ENCODE assay signal across 7 cellular contexts in the genomic region with DNA sequence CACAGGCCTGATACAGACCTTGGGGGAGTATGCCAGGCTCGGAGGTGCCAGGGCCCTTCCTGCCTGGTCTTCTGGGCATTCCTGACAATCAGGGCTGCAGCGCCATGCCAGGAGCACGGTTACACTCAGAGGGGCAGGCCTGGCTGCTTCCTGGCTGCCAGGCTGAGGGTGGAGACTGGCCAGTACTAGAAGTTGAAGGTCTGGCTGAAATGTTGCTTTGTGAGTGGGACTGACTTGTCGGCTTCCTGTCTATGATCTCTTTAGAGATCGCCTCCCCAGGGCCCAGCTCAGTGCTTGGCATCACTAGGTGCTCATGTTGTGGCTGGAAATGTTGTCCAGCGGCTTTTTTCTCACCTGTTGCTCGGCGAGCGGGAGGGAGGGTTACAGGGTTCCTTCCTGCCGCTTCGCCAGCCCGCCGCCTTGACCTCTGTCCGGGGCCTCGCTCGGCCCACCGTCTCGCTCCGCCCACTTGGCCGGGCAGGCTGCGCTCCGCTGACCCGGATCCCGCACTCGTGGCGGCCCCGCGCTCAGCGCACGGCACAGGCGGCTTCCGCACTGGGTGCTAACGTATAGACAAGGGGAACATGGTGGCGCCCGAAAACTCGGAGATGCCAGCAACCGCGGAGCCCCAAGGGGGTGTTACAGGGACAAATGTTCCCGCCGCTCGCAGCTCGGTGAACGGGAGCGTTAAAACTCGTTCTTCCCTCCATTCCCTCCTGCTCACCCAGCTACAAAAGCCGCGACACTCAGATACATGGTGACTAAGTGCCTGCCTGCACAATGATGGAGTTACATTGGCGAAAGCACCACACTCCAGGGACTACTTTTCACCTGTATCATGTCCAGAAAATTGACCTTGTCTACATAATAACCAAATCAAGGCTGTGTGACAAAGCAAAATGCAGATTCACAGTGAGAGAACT. TPM values are rescaled to one million over a fixed set of nuclear protein-coding genes. Genes with fewer than 3 reads are reported as not detected.
DNase-seq lines count a peak whose midpoint lies in the region; ATAC-seq and TF ChIP-seq lines count a peak whose summit lies in the region.

No MANE protein-coding gene starts in this region.

- CTCF ChIA-PET in activated B cell treated with CpG ODN at 0.5 μM for 24 hours (lab: Charles Lee), result interaction anchor here (2.0 kb wide), 1 partner anchor 25 kb away, joined by 7 read pairs; no protein-coding TSS in a partner anchor

- H3K36me3 ChIP-seq in GM23338 (ENCODE audit: insufficient read depth) (peaks cover 5% of the 10 kb centered on the region; the same call in 1 of the 2 replicates), rectal smooth muscle tissue (ENCODE audit: control insufficient read depth, insufficient read depth, low read length) (peaks cover 5% of the 10 kb centered on the region)

- no peaks in the 10 kb centered on the region for H3K79me2 ChIP-seq in GM23338 (replicated peaks; ENCODE audit: insufficient read depth)

- H3K4me3 Mint-ChIP-seq in GM23338 (peak overlapping the region; percentile 68), activated B cell treated with CpG ODN at 0.5 μM for 24 hours (peak overlapping the region; percentile 85)

- H3K27me3 Mint-ChIP-seq in GM23338 (ENCODE audit: insufficient read depth, low read depth, poor library complexity) (peaks cover 2% of the 10 kb centered on the region), activated B cell treated with CpG ODN at 0.5 μM for 24 hours (no peaks in the 10 kb centered on the region)

- peaks cover 12% of the 10 kb centered on the region; the same call in 1 of the 2 replicates for H3F3A ChIP-seq in GM23338 (replicated peaks; ENCODE audit: low read depth)

- no peaks in the 10 kb centered on the region for H3K9me2 ChIP-seq in GM23338 (ENCODE audit: insufficient read depth)

- H3K27ac ChIP-seq in GM23338 (ENCODE audit: low read depth), result no peak overlapping the region
- H3K27ac ChIP-seq in rectal smooth muscle tissue (ENCODE audit: low read depth, low read length), result no peak overlapping the region

- H3K4me1 ChIP-seq in GM23338 (ENCODE audit: insufficient read depth) (peaks cover 4% of the 10 kb centered on the region), rectal smooth muscle tissue (ENCODE audit: control insufficient read depth, insufficient read depth, low read length) (peaks cover 5% of the 10 kb centered on the region)

- DNase-seq in GM13977 (ENCODE audit: low spot score) (peak; percentile 70), GM23338 (ENCODE audit: low spot score) (peak; percentile 78), activated B cell treated with CpG ODN at 0.5 μM for 24 hours (peak; percentile 40), Right ventricle myocardium superior (peak; percentile 79), DMS114 treated with DMSO at 0.1 percent for 48 hours (lab: John Stamatoyannopoulos, UW; ENCODE audit: unreplicated experiment) (no peak)

- H3K27me3 ChIP-seq in GM23338 (ENCODE audit: insufficient read depth), result no peaks in the 10 kb centered on the region
- no peaks in the 10 kb centered on the region for H3K27me3 ChIP-seq in rectal smooth muscle tissue (ENCODE audit: control insufficient read depth, insufficient read depth, low read length)

- H3K4me1 Mint-ChIP-seq in GM23338 (peaks cover 5% of the 10 kb centered on the region), activated B cell treated with CpG ODN at 0.5 μM for 24 hours (peaks cover 25% of the 10 kb centered on the region)

- TF ChIP-seq CTCF in GM13977 (IDR thresholded peaks at IDR 0.05; ENCODE audit: extremely low read depth, insufficient read depth, missing control alignments), result no peak
- no peak for TF ChIP-seq CTCF in GM23338 (conservative IDR thresholded peaks at IDR 0.05; ENCODE audit: low read depth in 2 of 2)
- no peak for TF ChIP-seq CTCF in activated B cell treated with CpG ODN at 0.5 μM for 24 hours (IDR thresholded peaks at IDR 0.05)

- intact Hi-C loops in activated B cell treated with CpG ODN at 0.5 μM for 24 hours (cut with micrococcal nuclease), result loop anchor here (1.0 to 5.0 kb wide), 2 partner anchors 22 to 48 kb away; no protein-coding TSS in a partner anchor
- intact Hi-C loops in Right ventricle myocardium superior (cut with DNase I), result no loop called here

- in situ Hi-C loops in GM13977 (cut with MboI; ENCODE audit: low pct_unique_long_range_greater_than_20kb, low sequenced_read_pairs, unreplicated experiment), result no loop called here

- H3K27ac Mint-ChIP-seq in GM23338, result no peak overlapping the region
- H3K27ac Mint-ChIP-seq in activated B cell treated with CpG ODN at 0.5 μM for 24 hours, result peak overlapping the region; percentile 57

- H2AFZ ChIP-seq in GM23338, result peak overlapping the region; percentile 82; the same call in 1 of the 2 replicates

- peak overlapping the region; percentile 79 for H3K4me2 ChIP-seq in GM23338

- H3K36me3 Mint-ChIP-seq in GM23338 (ENCODE audit: low read depth) (peaks cover 23% of the 10 kb centered on the region), activated B cell treated with CpG ODN at 0.5 μM for 24 hours (ENCODE audit: low read depth) (peaks cover 12% of the 10 kb centered on the region)

- peak overlapping the region; percentile 58 for H3K4me3 ChIP-seq in GM23338
- peak overlapping the region; percentile 54 for H3K4me3 ChIP-seq in rectal smooth muscle tissue (ENCODE audit: low read length)

- POLR2A ChIA-PET in activated B cell treated with CpG ODN at 0.5 μM for 24 hours (lab: Charles Lee), result no interaction called here

- no peaks in the 10 kb centered on the region for H3K9me3 Mint-ChIP-seq in GM23338
- H3K9me3 Mint-ChIP-seq in activated B cell treated with CpG ODN at 0.5 μM for 24 hours, result no peaks in the 10 kb centered on the region

- no peak overlapping the region for H3K9ac ChIP-seq in rectal smooth muscle tissue (ENCODE audit: low read length)

- H4K20me1 ChIP-seq in GM23338 (replicated peaks; ENCODE audit: insufficient read depth), result peaks cover 6% of the 10 kb centered on the region; the same call in 1 of the 2 replicates

- ATAC-seq in GM23338 (peak; percentile 85), activated B cell treated with CpG ODN at 0.5 μM for 24 hours (ENCODE audit: low read depth) (peak; percentile 88), Right ventricle myocardium superior (ENCODE audit: poor library complexity) (peak; percentile 85), HG03565 (IDR thresholded peaks at IDR 0.05; ENCODE audit: unreplicated experiment) (no peak)

TF ChIP-seq in GM23338, 12 proteins besides CTCF, POLR2A, EP300 and RAD21 (continues in another document):
- TF ChIP-seq EZH2phosphoT487 (IDR thresholded peaks at IDR 0.05; ENCODE audit: unreplicated experiment) (no peak), STAT1 (IDR thresholded peaks at IDR 0.05; ENCODE audit: unreplicated experiment) (no peak), ZNF331 (CRISPR knock-in tag; IDR thresholded peaks at IDR 0.05; ENCODE audit: low read depth) (no peak), POLR2AphosphoS5 (IDR thresholded peaks at IDR 0.05; ENCODE audit: low read depth) (no peak), EZH2 (IDR thresholded peaks at IDR 0.05; ENCODE audit: low read depth, unreplicated experiment) (no peak)
- TF ChIP-seq, protein P1, sequence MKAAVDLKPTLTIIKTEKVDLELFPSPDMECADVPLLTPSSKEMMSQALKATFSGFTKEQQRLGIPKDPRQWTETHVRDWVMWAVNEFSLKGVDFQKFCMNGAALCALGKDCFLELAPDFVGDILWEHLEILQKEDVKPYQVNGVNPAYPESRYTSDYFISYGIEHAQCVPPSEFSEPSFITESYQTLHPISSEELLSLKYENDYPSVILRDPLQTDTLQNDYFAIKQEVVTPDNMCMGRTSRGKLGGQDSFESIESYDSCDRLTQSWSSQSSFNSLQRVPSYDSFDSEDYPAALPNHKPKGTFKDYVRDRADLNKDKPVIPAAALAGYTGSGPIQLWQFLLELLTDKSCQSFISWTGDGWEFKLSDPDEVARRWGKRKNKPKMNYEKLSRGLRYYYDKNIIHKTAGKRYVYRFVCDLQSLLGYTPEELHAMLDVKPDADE (IDR thresholded peaks at IDR 0.05), result no peak; the same call in 1 of the 2 replicates
- TF ChIP-seq, protein P2, sequence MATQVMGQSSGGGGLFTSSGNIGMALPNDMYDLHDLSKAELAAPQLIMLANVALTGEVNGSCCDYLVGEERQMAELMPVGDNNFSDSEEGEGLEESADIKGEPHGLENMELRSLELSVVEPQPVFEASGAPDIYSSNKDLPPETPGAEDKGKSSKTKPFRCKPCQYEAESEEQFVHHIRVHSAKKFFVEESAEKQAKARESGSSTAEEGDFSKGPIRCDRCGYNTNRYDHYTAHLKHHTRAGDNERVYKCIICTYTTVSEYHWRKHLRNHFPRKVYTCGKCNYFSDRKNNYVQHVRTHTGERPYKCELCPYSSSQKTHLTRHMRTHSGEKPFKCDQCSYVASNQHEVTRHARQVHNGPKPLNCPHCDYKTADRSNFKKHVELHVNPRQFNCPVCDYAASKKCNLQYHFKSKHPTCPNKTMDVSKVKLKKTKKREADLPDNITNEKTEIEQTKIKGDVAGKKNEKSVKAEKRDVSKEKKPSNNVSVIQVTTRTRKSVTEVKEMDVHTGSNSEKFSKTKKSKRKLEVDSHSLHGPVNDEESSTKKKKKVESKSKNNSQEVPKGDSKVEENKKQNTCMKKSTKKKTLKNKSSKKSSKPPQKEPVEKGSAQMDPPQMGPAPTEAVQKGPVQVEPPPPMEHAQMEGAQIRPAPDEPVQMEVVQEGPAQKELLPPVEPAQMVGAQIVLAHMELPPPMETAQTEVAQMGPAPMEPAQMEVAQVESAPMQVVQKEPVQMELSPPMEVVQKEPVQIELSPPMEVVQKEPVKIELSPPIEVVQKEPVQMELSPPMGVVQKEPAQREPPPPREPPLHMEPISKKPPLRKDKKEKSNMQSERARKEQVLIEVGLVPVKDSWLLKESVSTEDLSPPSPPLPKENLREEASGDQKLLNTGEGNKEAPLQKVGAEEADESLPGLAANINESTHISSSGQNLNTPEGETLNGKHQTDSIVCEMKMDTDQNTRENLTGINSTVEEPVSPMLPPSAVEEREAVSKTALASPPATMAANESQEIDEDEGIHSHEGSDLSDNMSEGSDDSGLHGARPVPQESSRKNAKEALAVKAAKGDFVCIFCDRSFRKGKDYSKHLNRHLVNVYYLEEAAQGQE (IDR thresholded peaks at IDR 0.05; ENCODE audit: unreplicated experiment), result no peak

RNA-seq across cellular contexts. Expression of a gene that starts 32.7 kb away (rescaled TPM):
- total RNA-seq in GM23338 (2014; rRNA removed; shearing (Covaris generic)), result 11.3 and 13.2 TPM in 2 replicates
- polyA plus RNA-seq in GM23338 (2016; fragmentation: Nextera tagmentation; extraction: Ambion mirVana), result 2.4 and 2.8 TPM in 2 replicates
- total RNA-seq in activated B cell treated with CpG ODN at 0.5 μM for 24 hours (0.42 and 0.46 TPM in 2 replicates), Right ventricle myocardium superior (2.5 TPM)
